18 cellular contexts compared by ENCODE assay signal in genomic region chr4:61580721-61581377, GRCh38.
DNase-seq lines count a peak whose midpoint lies in the region; ATAC-seq, FAIRE-seq and TF ChIP-seq lines count a peak whose summit lies in the region.
"Had no signal": no experiment of that assay in that cellular context is flagged by ENCODE, and none has a peak within 500 bp of the region (broad histone marks: within the 10 kb centered on the region; RNA-seq: fewer than 3 reads in every experiment).

No MANE protein-coding gene starts in this region.

- no peak for ATAC-seq in HG03571 (IDR thresholded peaks at IDR 0.05; ENCODE audit: unreplicated experiment)
- ATAC-seq: SK-N-SH treated with all-trans-retinoic acid at 6 μM for 48 hours had no signal

- DNase-seq in HS-5 (ENCODE audit: low read depth) = peak; percentile 26
- DNase-seq in RCC 7860 (ENCODE audit: low spot score) = peak; percentile 7
- DNase-seq in epithelial cell of esophagus (ENCODE audit: low read depth) = peak; percentile 61
- peak; percentile 29 for DNase-seq in renal cortical epithelial cell (ENCODE audit: low read depth)
- no peak for DNase-seq in activated effector memory CD4-positive, alpha-beta T cell treated with Interleukin-2 at 50 U/mL for 16 hours
- no peak for DNase-seq in GM19238 (ENCODE audit: insufficient read length, low spot score)
- no peak for DNase-seq in NCI-H2107 (lab: John Stamatoyannopoulos, UW)
- DNase-seq: CD4-positive, alpha-beta T cell; EL; GM23248; HCEC 1CT; KG1; NCI-H1092 treated with DMSO at 0.1 percent for 48 hours; NCI-H2227 treated with DMSO at 0.1 percent for 48 hours; NCI-H524 treated with DMSO at 0.1 percent for 48 hours; SHP77 treated with DMSO at 0.1 percent for 48 hours had no signal

- TF ChIP-seq CTCF in epithelial cell of esophagus (IDR thresholded peaks at IDR 0.05; ENCODE audit: insufficient read depth, low read depth, low read length, missing control alignments) = no peak

- no peak overlapping the region for H3K4me3 ChIP-seq in epithelial cell of esophagus (ENCODE audit: low read length)
- H3K4me3 ChIP-seq: GM23248 had no signal

- no peak for FAIRE-seq in RCC 7860 (lab: Jason Lieb, UNC)

Comparison
In these comparisons a context has a peak if more than half of its experiments do, and no peak if none do; other contexts are left out.
1. DNase-seq: peak in HS-5 (single experiment), RCC 7860 (single experiment), epithelial cell of esophagus (single experiment) and renal cortical epithelial cell (single experiment); none in activated effector memory CD4-positive, alpha-beta T cell treated with Interleukin-2 at 50 U/mL for 16 hours (single experiment), GM19238 (single experiment) and NCI-H2107 (single experiment).